28 cellular contexts compared by ENCODE assay signal in genomic region chr11:100903284-100903683, GRCh38.
"Had no signal": no experiment of that assay in that cellular context is flagged by ENCODE, and none has a peak within 500 bp of the region (broad histone marks: within the 10 kb centered on the region; RNA-seq: fewer than 3 reads in every experiment).

No MANE protein-coding gene starts in this region.

- DNase-seq: activated CD4-positive, alpha-beta memory T cell treated with anti-CD3 and anti-CD28 coated beads for 36 hours; activated CD4-positive, alpha-beta T cell treated with anti-CD3 and anti-CD28 coated beads, Interleukin-2, amount 10 ng/mL, durations not matched to agents 7 days and 5 days; activated CD4-positive, CD25-positive, alpha-beta regulatory T cell; activated CD8-positive, alpha-beta memory T cell treated with anti-CD3 and anti-CD28 coated beads for 24 hours; activated gamma-delta T cell; activated naive CD4-positive, alpha-beta T cell treated with anti-CD3 and anti-CD28 coated beads for 36 hours; activated T-cell treated with anti-CD3 and anti-CD28 coated beads for 4 hours; activated T-cell treated with anti-CD3 and anti-CD28 coated beads, Interleukin-2, amount 50 U/mL, for 48 hours; amygdala; brain microvascular endothelial cell; cerebellar nuclear complex; KG1; MV-4-11; NCI-H1417 treated with DMSO at 0.1 percent for 48 hours; NCI-H1694; NCI-H2029; NCI-H510A treated with DMSO at 0.1 percent for 48 hours; NCI-H69; PC-3; T-cell; T-helper 2 cell; T1000 had no signal

- H3K4me3 ChIP-seq: cardiac muscle cell, SK-N-MC had no signal

- ATAC-seq: activated T-helper 17 cell treated with anti-CD3 and anti-CD28 coated beads, Interleukin-2, amount 50 U/mL, for 72 hours; PC-3; T-cell had no signal

- H3K36me3 ChIP-seq: brain microvascular endothelial cell, cardiac muscle cell had no signal

- H3K27ac ChIP-seq: brain microvascular endothelial cell, SK-N-MC had no signal

- H3K27me3 ChIP-seq: brain microvascular endothelial cell, cardiac muscle cell had no signal

- FAIRE-seq: astrocyte, RCC 7860, TTC549 had no signal
